ENCODE assay signal across 8 cellular contexts in the genomic region with DNA sequence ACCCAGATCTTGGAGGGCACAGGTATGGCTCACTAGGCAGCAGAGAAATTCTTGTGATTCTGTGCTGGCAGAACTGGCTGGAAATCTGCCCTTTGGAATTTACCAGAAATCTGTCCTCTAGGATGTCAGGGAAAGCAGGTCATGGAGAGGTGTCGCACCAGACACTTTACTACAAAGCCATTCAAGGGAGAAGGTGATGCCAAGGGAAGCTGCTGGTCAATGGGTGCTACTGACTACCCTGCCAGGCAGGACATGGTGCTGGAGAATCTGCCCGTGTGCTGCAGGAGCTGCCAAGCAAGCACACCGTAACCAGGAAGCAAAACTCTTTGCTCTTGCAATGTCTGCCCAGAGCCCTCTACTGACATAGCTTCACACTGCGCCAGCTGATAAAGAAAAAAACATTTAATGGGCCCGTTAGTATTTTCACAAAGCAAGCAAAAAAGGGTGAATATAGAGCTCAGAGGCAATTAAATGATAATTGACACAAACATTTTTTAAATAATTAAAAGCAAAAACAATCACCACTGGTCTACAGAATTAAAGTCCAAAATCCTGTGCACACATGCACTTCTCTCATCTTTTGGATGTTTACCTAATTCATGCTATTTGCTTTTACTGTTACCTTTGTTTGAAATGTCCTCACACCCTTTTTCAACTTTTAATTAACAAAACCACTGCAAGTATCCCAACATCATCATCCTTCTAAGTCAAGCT. TPM values are rescaled to one million over a fixed set of nuclear protein-coding genes. Genes with fewer than 3 reads are reported as not detected.
A peak's percentile ranks its signal among the peaks of the same experiment; 100 is the strongest.
DNase-seq lines count a peak whose midpoint lies in the region; ATAC-seq and TF ChIP-seq lines count a peak whose summit lies in the region.

No MANE protein-coding gene starts in this region.

- no TSS peak for BruUV-seq in Calu3 (replicated peaks; lab: Mats Ljungman, UMichigan)
- BruUV-seq in MCF 10A (replicated peaks; lab: Mats Ljungman, UMichigan): no TSS peak

- H3K9me3 ChIP-seq in CD8-positive, alpha-beta memory T cell (ENCODE audit: low read length): no peaks in the 10 kb centered on the region

- H3K27me3 Mint-ChIP-seq in Calu3 (ENCODE audit: unreplicated experiment) (no peaks in the 10 kb centered on the region), MCF 10A (ENCODE audit: insufficient read depth, unreplicated experiment) (no peaks in the 10 kb centered on the region)
- H3K27me3 Mint-ChIP-seq in CD8-positive, alpha-beta memory T cell: peaks cover 12 to 43% of the 10 kb centered on the region in 2 donors

- H3K4me3 ChIP-seq in mesendoderm (ENCODE audit: low read length): no peak overlapping the region
- no peak overlapping the region for H3K4me3 ChIP-seq in CD8-positive, alpha-beta memory T cell (ENCODE audit: low read length)

- H3K36me3 Mint-ChIP-seq in Calu3 (ENCODE audit: insufficient read depth, unreplicated experiment) (no peaks in the 10 kb centered on the region), MCF 10A (ENCODE audit: insufficient read depth, unreplicated experiment) (no peaks in the 10 kb centered on the region)
- no peaks in the 10 kb centered on the region for H3K36me3 Mint-ChIP-seq in CD8-positive, alpha-beta memory T cell

- H2BK120ac ChIP-seq in mesendoderm (ENCODE audit: low read depth, low read length): no peak overlapping the region

- H4K5ac ChIP-seq in mesendoderm (ENCODE audit: low read length): no peak overlapping the region

- H3K56ac ChIP-seq in mesendoderm (ENCODE audit: low read length): no peak overlapping the region

- intact Hi-C loops in Calu3 (cut with micrococcal nuclease; ENCODE audit: unreplicated experiment) (loop anchor here (2.0 to 5.0 kb wide), 2 partner anchors 26 to 39 kb away; no protein-coding TSS in a partner anchor), MCF 10A (cut with micrococcal nuclease) (loop anchor here (1.0 to 5.0 kb wide), 3 partner anchors 114 to 408 kb away; no protein-coding TSS in a partner anchor)

- H3K4me1 Mint-ChIP-seq in Calu3 (ENCODE audit: low read depth, unreplicated experiment): peaks cover 35% of the 10 kb centered on the region
- H3K4me1 Mint-ChIP-seq in MCF 10A (ENCODE audit: insufficient read depth, unreplicated experiment): peaks cover 7% of the 10 kb centered on the region
- peaks cover 0 to 3% (median 2%) of the 10 kb centered on the region in 3 donors for H3K4me1 Mint-ChIP-seq in CD8-positive, alpha-beta memory T cell

- no peak overlapping the region for H2BK15ac ChIP-seq in mesendoderm (replicated peaks; ENCODE audit: low read depth)

- H3K4me1 ChIP-seq in mesendoderm (ENCODE audit: control insufficient read depth, low read depth, low read length): no peaks in the 10 kb centered on the region
- H3K4me1 ChIP-seq in CD8-positive, alpha-beta memory T cell (ENCODE audit: insufficient read depth, low read length): no peaks in the 10 kb centered on the region

- H3K4ac ChIP-seq in mesendoderm (ENCODE audit: low read depth, low read length): no peak overlapping the region

- peak overlapping the region; percentile 5 for H3K18ac ChIP-seq in mesendoderm (ENCODE audit: low read length)

- TF ChIP-seq CTCF in Calu3 (IDR thresholded peaks at IDR 0.05; ENCODE audit: unreplicated experiment) (peak; percentile 21), MCF 10A (IDR thresholded peaks at IDR 0.05; ENCODE audit: unreplicated experiment) (peak; percentile 55)

- no peaks in the 10 kb centered on the region for H3K27me3 ChIP-seq in mesendoderm (ENCODE audit: insufficient read depth, low read length, poor library complexity)
- H3K27me3 ChIP-seq in CD8-positive, alpha-beta memory T cell (ENCODE audit: insufficient read depth, low read length, poor library complexity, severe bottlenecking): no peaks in the 10 kb centered on the region

- no peak overlapping the region for H2BK5ac ChIP-seq in mesendoderm (ENCODE audit: low read length)

- H2AK5ac ChIP-seq in mesendoderm (ENCODE audit: low read length): no peak overlapping the region

- peaks cover 2% of the 10 kb centered on the region for H3K9me3 Mint-ChIP-seq in Calu3 (ENCODE audit: low read depth, unreplicated experiment)
- H3K9me3 Mint-ChIP-seq in MCF 10A (ENCODE audit: unreplicated experiment): no peaks in the 10 kb centered on the region
- no peaks in the 10 kb centered on the region for H3K9me3 Mint-ChIP-seq in CD8-positive, alpha-beta memory T cell

- POLR2A ChIA-PET in MCF 10A (lab: Yijun Ruan, JAX): interaction anchor here (0.7 to 3.0 kb wide), 20 partner anchors 9 to 408 kb away, joined by 3 to 14 read pairs (median 4); partner anchors contain the start of genes DEGS1 and NVL
- POLR2A ChIA-PET in CD8-positive, alpha-beta memory T cell (lab: Charles Lee): no interaction called here

- H3K9ac ChIP-seq in mesendoderm (ENCODE audit: low read length): no peak overlapping the region

- no peaks in the 10 kb centered on the region for H3K79me2 ChIP-seq in mesendoderm (ENCODE audit: control insufficient read depth, insufficient read depth, low read length)

- no peaks in the 10 kb centered on the region for H3K36me3 ChIP-seq in mesendoderm (ENCODE audit: control insufficient read depth, insufficient read depth, low read length)
- H3K36me3 ChIP-seq in CD8-positive, alpha-beta memory T cell (ENCODE audit: insufficient read depth, low read length): no peaks in the 10 kb centered on the region

- no peak overlapping the region for H3K4me3 Mint-ChIP-seq in Calu3 (ENCODE audit: low read depth, unreplicated experiment)
- H3K4me3 Mint-ChIP-seq in MCF 10A (ENCODE audit: unreplicated experiment): peak overlapping the region; percentile 35
- no peak overlapping the region for H3K4me3 Mint-ChIP-seq in CD8-positive, alpha-beta memory T cell

- peak; percentile 82 for ATAC-seq in GM18873 (IDR thresholded peaks at IDR 0.05; ENCODE audit: low FRiP score, unreplicated experiment)
- ATAC-seq in HG03439 (IDR thresholded peaks at IDR 0.05; ENCODE audit: unreplicated experiment): peak; percentile 69

- peak overlapping the region; percentile 24 for H3K27ac Mint-ChIP-seq in Calu3 (ENCODE audit: unreplicated experiment)
- peak overlapping the region; percentile 29 for H3K27ac Mint-ChIP-seq in MCF 10A (ENCODE audit: low read depth, unreplicated experiment)
- no peak overlapping the region for H3K27ac Mint-ChIP-seq in CD8-positive, alpha-beta memory T cell

- no peak overlapping the region for H3K23ac ChIP-seq in mesendoderm (ENCODE audit: low read length)

- CTCF ChIA-PET in Calu3 (lab: Charles Lee): interaction anchor here (0.6 to 1.8 kb wide), 12 partner anchors 9 to 295 kb away, joined by 3 to 14 read pairs (median 4); no protein-coding TSS in a partner anchor
- CTCF ChIA-PET in MCF 10A (lab: Yijun Ruan, JAX): interaction anchor here (0.6 to 4.5 kb wide), 45 partner anchors 8 to 1674 kb away, joined by 3 to 38 read pairs (median 4); partner anchors contain the start of gene NVL
- CTCF ChIA-PET in CD8-positive, alpha-beta memory T cell (lab: Charles Lee): interaction anchor here (0.9 to 1.6 kb wide), 2 partner anchors 9 to 357 kb away, joined by 4 read pairs; no protein-coding TSS in a partner anchor

- no peak overlapping the region for H3K27ac ChIP-seq in mesendoderm (ENCODE audit: low read depth, low read length)
- no peak overlapping the region for H3K27ac ChIP-seq in CD8-positive, alpha-beta memory T cell (ENCODE audit: low read depth, low read length)
- H3K27ac ChIP-seq in substantia nigra (ENCODE audit: low read depth, low read length, poor library complexity, severe bottlenecking): no peak overlapping the region

- no peak overlapping the region for H4K8ac ChIP-seq in mesendoderm (ENCODE audit: low read depth, low read length)

- no peak overlapping the region for H3K4me2 ChIP-seq in mesendoderm (ENCODE audit: low read length)

- WGBS in mesendoderm (ENCODE audit: extremely low coverage, insufficient coverage, low lambda C conversion rate): no CpG with 5 or more reads among the region's 5 CpGs

- DNase-seq in Calu3 (peak; percentile 68), NCI-H82 treated with DMSO at 0.1 percent for 48 hours (lab: John Stamatoyannopoulos, UW; ENCODE audit: unreplicated experiment) (peak; percentile 57), MCF 10A (ENCODE audit: unreplicated experiment) (peak; percentile 78), mesendoderm (peak; percentile 68), substantia nigra (lab: John Stamatoyannopoulos, UW) (no peak)
- DNase-seq in CD8-positive, alpha-beta memory T cell: no peak

- H3K79me1 ChIP-seq in mesendoderm (ENCODE audit: low read length): no peaks in the 10 kb centered on the region

RNA-seq across cellular contexts. Expression of gene FBXO28, which starts 7.2 kb away (rescaled TPM):
- total RNA-seq in Calu3 (2022) (100 and 101 TPM in 2 replicates), MCF 10A (2022) (97.6 and 110 TPM in 2 replicates)
- polyA plus RNA-seq in mesendoderm (2013, experiment 1 of 2): 22.1 TPM
- polyA plus RNA-seq in mesendoderm (2013, experiment 2 of 2): 22.0 TPM
- total RNA-seq in CD8-positive, alpha-beta memory T cell: 10 to 100 TPM; 31.6 to 32.2 TPM
- 16.8 TPM for polyA plus RNA-seq in CD8-positive, alpha-beta memory T cell

Comparison
In these comparisons a context has a peak if more than half of its experiments do, and no peak if none do; other contexts are left out.
1. DNase-seq: peak in Calu3 (single experiment), NCI-H82 treated with DMSO at 0.1 percent for 48 hours (single experiment), MCF 10A (single experiment) and mesendoderm (single experiment); none in CD8-positive, alpha-beta memory T cell (0 of 5) and substantia nigra (0 of 49).
2. H3K27ac Mint-ChIP-seq: peak in Calu3 (single experiment) and MCF 10A (single experiment); none in CD8-positive, alpha-beta memory T cell (0 of 8).